Comparison of ENCODE assay signal across 16 cellular contexts in the genomic region with DNA sequence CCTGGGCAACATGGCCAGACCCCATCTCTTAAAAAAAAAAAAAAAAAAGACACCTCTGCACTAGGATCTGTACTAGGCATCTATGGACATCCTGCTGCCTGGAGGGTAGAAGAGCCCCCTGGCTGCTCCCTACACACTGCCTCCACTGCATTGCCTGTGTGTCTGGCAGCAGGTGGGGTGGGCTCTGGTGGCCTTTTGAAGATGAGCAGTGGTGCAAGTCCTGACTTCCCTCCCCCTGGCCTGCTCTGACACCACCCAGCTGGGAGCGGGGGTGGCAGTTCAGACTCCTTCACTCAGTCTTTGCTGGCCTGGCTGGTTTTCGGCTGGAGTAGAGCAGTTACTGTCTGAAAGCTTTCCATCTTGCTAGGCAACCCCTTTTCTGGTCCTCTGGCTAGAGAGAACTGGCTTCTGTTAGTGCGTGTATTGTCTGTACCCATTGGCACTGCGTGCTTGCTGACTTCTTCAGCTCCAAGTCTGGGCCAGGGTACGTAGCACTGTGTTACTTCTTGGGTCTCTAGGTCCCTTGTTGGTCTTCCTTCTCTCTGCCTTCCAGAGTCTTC. TPM values are rescaled to one million over a fixed set of nuclear protein-coding genes. Genes with fewer than 3 reads are reported as not detected.
A peak's percentile ranks its signal among the peaks of the same experiment; 100 is the strongest.
DNase-seq lines count a peak whose midpoint lies in the region; ATAC-seq and TF ChIP-seq lines count a peak whose summit lies in the region.
"Had no signal": no experiment of that assay in that cellular context is flagged by ENCODE, and none has a peak within 500 bp of the region (broad histone marks: within the 10 kb centered on the region; RNA-seq: fewer than 3 reads in every experiment).

No MANE protein-coding gene starts in this region.

- no peaks in the 10 kb centered on the region for H3K36me3 Mint-ChIP-seq in neural crest cell (ENCODE audit: low read depth)
- H3K36me3 Mint-ChIP-seq: CD4-positive, CD25-positive, alpha-beta regulatory T cell had no signal

- intact Hi-C loops in right cardiac atrium (cut with DNase I), result no loop called here
- intact Hi-C loops in cardiac septum (cut with DNase I), result no loop called here

- peak overlapping the region; percentile 2 for H3K27ac Mint-ChIP-seq in neural crest cell (ENCODE audit: unreplicated experiment)

- H3K27ac ChIP-seq in right cardiac atrium (ENCODE audit: low read length) (peak overlapping the region; percentile 12), SJCRH30 (no peak overlapping the region)

- 88% methylated on average over 5 of the region's 5 CpGs for WGBS in right cardiac atrium

- H3K9me3 ChIP-seq in right cardiac atrium (ENCODE audit: control insufficient read depth, low read length) (no peaks in the 10 kb centered on the region), SJCRH30 (replicated peaks) (no peaks in the 10 kb centered on the region)

- H3K9me3 Mint-ChIP-seq in neural crest cell, result no peaks in the 10 kb centered on the region
- H3K9me3 Mint-ChIP-seq: CD4-positive, CD25-positive, alpha-beta regulatory T cell had no signal

- H3K4me3 ChIP-seq in right cardiac atrium (ENCODE audit: low read length) (no peak overlapping the region), SJCRH30 (no peak overlapping the region)

- no peak overlapping the region for H3K4me3 Mint-ChIP-seq in neural crest cell
- H3K4me3 Mint-ChIP-seq: CD4-positive, CD25-positive, alpha-beta regulatory T cell had no signal

- no peak for DNase-seq in right cardiac atrium
- DNase-seq in cardiac septum (ENCODE audit: low spot score), result no peak
- peak; percentile 55 for DNase-seq in globus pallidus (ENCODE audit: low spot score)
- no peak for DNase-seq in neural crest cell (ENCODE audit: low read depth, low spot score)
- DNase-seq in SJCRH30, result no peak
- no peak for DNase-seq in NCI-H2081 treated with DMSO at 0.1 percent for 48 hours (lab: John Stamatoyannopoulos, UW)
- DNase-seq: CD4-positive, CD25-positive, alpha-beta regulatory T cell; KBM-7; NCI-H1417 treated with DMSO at 0.1 percent for 48 hours; NCI-H1930; NCI-H2171; NCI-H446; RPMI8226; SIG-M5 had no signal

- no peaks in the 10 kb centered on the region for H3K27me3 Mint-ChIP-seq in neural crest cell (ENCODE audit: low read depth)

- H3K27me3 ChIP-seq in right cardiac atrium (ENCODE audit: control insufficient read depth, insufficient read depth) (no peaks in the 10 kb centered on the region), SJCRH30 (no peaks in the 10 kb centered on the region)

- peaks cover 11% of the 10 kb centered on the region for H3K4me1 Mint-ChIP-seq in neural crest cell
- H3K4me1 Mint-ChIP-seq: CD4-positive, CD25-positive, alpha-beta regulatory T cell had no signal

- H3K4me1 ChIP-seq in right cardiac atrium (ENCODE audit: control insufficient read depth, insufficient read depth, low read length) (peaks cover 3% of the 10 kb centered on the region), SJCRH30 (peaks cover 14% of the 10 kb centered on the region)

- no peak for TF ChIP-seq CTCF in neural crest cell (conservative IDR thresholded peaks at IDR 0.05)

- no peaks in the 10 kb centered on the region for H3K36me3 ChIP-seq in SJCRH30

- ATAC-seq in right cardiac atrium (no peak), HG02571 (IDR thresholded peaks at IDR 0.05; ENCODE audit: unreplicated experiment) (no peak)

RNA-seq across cellular contexts. Expression of a gene that starts 17.6 kb away (rescaled TPM):
- total RNA-seq in right cardiac atrium, result under 1 TPM in 3 of 4 donors, not detected in 1; 0.25 to 0.76 (median 0.31) TPM
- 0.20 TPM for polyA plus RNA-seq in right cardiac atrium
- total RNA-seq in cardiac septum, result 0.51 TPM
- total RNA-seq in neural crest cell, result not detected in 2 replicates
- total RNA-seq in SJCRH30 (2014; rRNA removed; shearing (Covaris generic)), result 0.75 and 0.84 TPM in 2 replicates
- total RNA-seq: A673; CD4-positive, CD25-positive, alpha-beta regulatory T cell had no signal
- polyA plus RNA-seq: CD4-positive, CD25-positive, alpha-beta regulatory T cell had no signal

RNA-seq across cellular contexts. Expression of a gene that starts 23.0 kb away (rescaled TPM):
- total RNA-seq in right cardiac atrium (10 to 100 TPM in 3 of 4 donors, 1 to 10 TPM in 1; 4.4 to 13.4 (median 11.7) TPM), cardiac septum (20.4 TPM), neural crest cell (0.23 and 0.36 TPM in 2 replicates)
- 15.0 TPM for polyA plus RNA-seq in right cardiac atrium
- 1.7 and 3.5 TPM in 2 replicates for total RNA-seq in SJCRH30 (2014; rRNA removed; shearing (Covaris generic))
- total RNA-seq: A673; CD4-positive, CD25-positive, alpha-beta regulatory T cell had no signal
- polyA plus RNA-seq: CD4-positive, CD25-positive, alpha-beta regulatory T cell had no signal

RNA-seq across cellular contexts. Expression of a gene that starts 26.1 kb away (rescaled TPM):
- total RNA-seq in right cardiac atrium (10 to 100 TPM; 10.1 to 11.7 (median 11.0) TPM), cardiac septum (17.7 TPM), neural crest cell (25.9 and 27.2 TPM in 2 replicates)
- 23.3 TPM for polyA plus RNA-seq in right cardiac atrium
- 1.9 and 2.9 TPM in 2 replicates for total RNA-seq in SJCRH30 (2014; rRNA removed; shearing (Covaris generic))

RNA-seq across cellular contexts. Expression of a gene that starts 33.3 kb away (rescaled TPM):
- 10 to 100 TPM; 11.7 to 14.7 (median 12.5) TPM for total RNA-seq in right cardiac atrium
- polyA plus RNA-seq in right cardiac atrium, result 9.3 TPM
- 18.0 TPM for total RNA-seq in cardiac septum
- total RNA-seq in neural crest cell, result 19.3 and 19.4 TPM in 2 replicates
- 19.4 and 20.1 TPM in 2 replicates for total RNA-seq in SJCRH30 (2014; rRNA removed; shearing (Covaris generic))

RNA-seq across cellular contexts. Expression of a gene that starts 34.6 kb away (rescaled TPM):
- total RNA-seq in right cardiac atrium (10 to 100 TPM in 3 of 4 donors, 1 to 10 TPM in 1; 9.9 to 19.3 (median 17.8) TPM), cardiac septum (138 TPM), neural crest cell (not detected in 2 replicates)
- polyA plus RNA-seq in right cardiac atrium, result 67.6 TPM
- total RNA-seq in SJCRH30 (2014; rRNA removed; shearing (Covaris generic)), result 0.26 and 0.51 TPM in 2 replicates
- total RNA-seq: A673; CD4-positive, CD25-positive, alpha-beta regulatory T cell had no signal
- polyA plus RNA-seq: CD4-positive, CD25-positive, alpha-beta regulatory T cell had no signal
